Comparison of ENCODE assay signal across 8 cellular contexts in genomic region chr19:16799740-16800139, GRCh38.
"Had no signal": no experiment of that assay in that cellular context is flagged by ENCODE, and none has a peak within 500 bp of the region (broad histone marks: within the 10 kb centered on the region; RNA-seq: fewer than 3 reads in every experiment).

No MANE protein-coding gene starts in this region.

- FAIRE-seq: G401.6, GM12878, GM12891, GM12892, GM18507, GM19239 had no signal

- ATAC-seq: GM12878 had no signal

- DNase-seq: GDM1, GF-D8 had no signal

- H3K4me3 ChIP-seq: GM12878 had no signal
